24 cellular contexts compared by ENCODE assay signal in the genomic region with DNA sequence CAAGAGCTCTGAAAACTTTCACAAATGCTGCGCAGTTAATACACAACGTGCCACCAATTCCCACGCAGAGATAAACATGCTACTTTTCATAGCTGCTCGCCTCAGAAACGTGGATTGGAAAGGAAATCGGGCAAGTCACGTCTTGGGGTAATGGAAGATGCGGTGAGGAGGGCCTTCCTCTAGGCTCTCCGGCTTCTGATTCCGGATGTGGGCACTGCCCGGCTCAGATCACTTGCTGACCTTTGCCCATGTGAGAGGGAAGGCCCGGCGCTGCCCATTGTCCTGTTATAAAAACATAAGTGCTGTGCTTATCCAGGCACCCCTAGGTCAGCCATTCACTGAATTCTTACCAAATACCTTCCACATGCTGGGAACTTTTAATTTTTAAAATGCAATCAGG. TPM values are rescaled to one million over a fixed set of nuclear protein-coding genes. Genes with fewer than 3 reads are reported as not detected.
DNase-seq lines count a peak whose midpoint lies in the region; ATAC-seq and TF ChIP-seq lines count a peak whose summit lies in the region.
"Had no signal": no experiment of that assay in that cellular context is flagged by ENCODE, and none has a peak within 500 bp of the region (broad histone marks: within the 10 kb centered on the region; RNA-seq: fewer than 3 reads in every experiment).

No MANE protein-coding gene starts in this region.

- H3K36me3 ChIP-seq in ES-I3 (ENCODE audit: insufficient read depth, low read length) = no peaks in the 10 kb centered on the region
- no peaks in the 10 kb centered on the region for H3K36me3 ChIP-seq in SJSA1
- no peaks in the 10 kb centered on the region for H3K36me3 ChIP-seq in vagina
- H3K36me3 ChIP-seq: colonic mucosa, ovary, sigmoid colon, tibial artery had no signal

- H3K36me3 Mint-ChIP-seq in glutamatergic neuron (ENCODE audit: unreplicated experiment) = peaks cover 8% of the 10 kb centered on the region
- H3K36me3 Mint-ChIP-seq in nephron progenitor cell (ENCODE audit: low read depth) = peaks cover 22% of the 10 kb centered on the region
- H3K36me3 Mint-ChIP-seq: CD4-positive, alpha-beta memory T cell had no signal

- peaks cover 48% of the 10 kb centered on the region for H3K27me3 ChIP-seq in SJSA1 (replicated peaks)
- H3K27me3 ChIP-seq in vagina = no peaks in the 10 kb centered on the region
- H3K27me3 ChIP-seq: ovary had no signal

- no peak for TF ChIP-seq POLR2A in vagina (IDR thresholded peaks at IDR 0.05)

- H3K9me3 ChIP-seq in ES-I3 (ENCODE audit: control insufficient read depth, insufficient read depth, low read length) = no peaks in the 10 kb centered on the region
- no peaks in the 10 kb centered on the region for H3K9me3 ChIP-seq in SJSA1 (replicated peaks)
- no peaks in the 10 kb centered on the region for H3K9me3 ChIP-seq in vagina
- H3K9me3 ChIP-seq: colonic mucosa, ovary, sigmoid colon, tibial artery had no signal

- ATAC-seq in HG03521 (IDR thresholded peaks at IDR 0.05; ENCODE audit: unreplicated experiment) = no peak
- ATAC-seq: left lobe of liver; stimulated activated naive CD8-positive, alpha-beta T cell treated with anti-CD3 and anti-CD28 coated beads, Interleukin-15, Interleukin-2, amounts not matched to agents 100 U/mL and 50 U/mL, for 24 hours had no signal

- no peak for DNase-seq in SJSA1 (ENCODE audit: low read depth in 1 of 2, low spot score in 2 of 2)
- DNase-seq in glutamatergic neuron = no peak
- DNase-seq in nephron progenitor cell = no peak
- DNase-seq in vagina (ENCODE audit: extremely low spot score in 2 of 2) = no peak
- no peak for DNase-seq in activated naive CD4-positive, alpha-beta T cell treated with Interleukin-2 at 50 U/mL for 16 hours
- DNase-seq in stimulated activated naive CD4-positive, alpha-beta T cell treated with Interleukin-2 at 50 U/mL for 16 hours (lab: John Stamatoyannopoulos, UW) = no peak
- DNase-seq: activated CD4-positive, alpha-beta T cell treated with anti-CD3 and anti-CD28 coated beads, Interleukin-2, amount 50 U/mL, for 1 hour; aorta; CD4-positive, alpha-beta memory T cell; colonic mucosa; DND-41; Karpas-422; NCI-H1105; NCI-H2107; ovary; Right ventricle myocardium superior; sigmoid colon; stimulated activated CD4-positive, alpha-beta T cell treated with anti-CD3 and anti-CD28 coated beads, Interleukin-1b, Interleukin-23, amount 100 ng/mL, for 48 hours; stimulated activated naive CD8-positive, alpha-beta T cell treated with anti-CD3 and anti-CD28 coated beads, Interleukin-15, Interleukin-2, amounts not matched to agents 100 U/mL and 50 U/mL, for 24 hours; T-helper 1 cell; tibial artery had no signal

- H3K27me3 Mint-ChIP-seq in glutamatergic neuron (ENCODE audit: unreplicated experiment) (peaks cover 26% of the 10 kb centered on the region), nephron progenitor cell (ENCODE audit: low read depth, poor library complexity) (peaks cover 19% of the 10 kb centered on the region)

- H3K4me3 ChIP-seq in SJSA1 (peak overlapping the region; percentile 57; the same call in 1 of the 2 replicates), vagina (no peak overlapping the region)
- H3K4me3 ChIP-seq: ovary, tibial artery had no signal

- peaks cover 8% of the 10 kb centered on the region for H3K9me3 Mint-ChIP-seq in glutamatergic neuron (ENCODE audit: unreplicated experiment)
- no peaks in the 10 kb centered on the region for H3K9me3 Mint-ChIP-seq in nephron progenitor cell

- H3K27ac Mint-ChIP-seq in glutamatergic neuron (ENCODE audit: unreplicated experiment) (peak overlapping the region; percentile 91), nephron progenitor cell (no peak overlapping the region)
- H3K27ac Mint-ChIP-seq: CD4-positive, alpha-beta memory T cell had no signal

- H3K4me1 Mint-ChIP-seq in glutamatergic neuron (ENCODE audit: low read depth, unreplicated experiment) (peaks cover 11% of the 10 kb centered on the region), nephron progenitor cell (peaks cover 49% of the 10 kb centered on the region)

- peaks cover 10% of the 10 kb centered on the region for H3K4me1 ChIP-seq in ES-I3 (ENCODE audit: insufficient read depth, low read length)
- H3K4me1 ChIP-seq in SJSA1 (replicated peaks) = peaks cover 19% of the 10 kb centered on the region
- peaks cover 9% of the 10 kb centered on the region for H3K4me1 ChIP-seq in vagina
- H3K4me1 ChIP-seq: colonic mucosa had no signal

- peak overlapping the region; percentile 94 for H3K4me3 Mint-ChIP-seq in glutamatergic neuron (ENCODE audit: unreplicated experiment)
- H3K4me3 Mint-ChIP-seq in nephron progenitor cell = peak overlapping the region; percentile 95

- H3K27ac ChIP-seq in SJSA1 = no peak overlapping the region
- no peak overlapping the region for H3K27ac ChIP-seq in vagina
- H3K27ac ChIP-seq: colonic mucosa, ovary, sigmoid colon, tibial artery had no signal

- intact Hi-C loops in vagina (cut with DNase I) = no loop called here

- peak overlapping the region; percentile 85; the same call in 1 of the 2 replicates for H3K9ac ChIP-seq in ES-I3 (ENCODE audit: low read depth, low read length)

- no peak for TF ChIP-seq CTCF in glutamatergic neuron (IDR thresholded peaks at IDR 0.05; ENCODE audit: partially characterized antibody, unreplicated experiment)
- no peak for TF ChIP-seq CTCF in nephron progenitor cell (IDR thresholded peaks at IDR 0.05)
- TF ChIP-seq CTCF in vagina (IDR thresholded peaks at IDR 0.05) = no peak

RNA-seq across cellular contexts. Expression of gene ST8SIA2, which starts 1.9 kb away (rescaled TPM):
- total RNA-seq in SJSA1 (2014; rRNA removed; shearing (Covaris generic)) = 3.9 and 5.7 TPM in 2 replicates
- total RNA-seq in glutamatergic neuron (ENCODE audit: unreplicated experiment) = 30.4 TPM
- total RNA-seq in vagina = not detected
- total RNA-seq: aorta; CD4-positive, alpha-beta memory T cell; left lobe of liver had no signal
